Comparison of ENCODE assay signal across 8 cellular contexts in the genomic region with DNA sequence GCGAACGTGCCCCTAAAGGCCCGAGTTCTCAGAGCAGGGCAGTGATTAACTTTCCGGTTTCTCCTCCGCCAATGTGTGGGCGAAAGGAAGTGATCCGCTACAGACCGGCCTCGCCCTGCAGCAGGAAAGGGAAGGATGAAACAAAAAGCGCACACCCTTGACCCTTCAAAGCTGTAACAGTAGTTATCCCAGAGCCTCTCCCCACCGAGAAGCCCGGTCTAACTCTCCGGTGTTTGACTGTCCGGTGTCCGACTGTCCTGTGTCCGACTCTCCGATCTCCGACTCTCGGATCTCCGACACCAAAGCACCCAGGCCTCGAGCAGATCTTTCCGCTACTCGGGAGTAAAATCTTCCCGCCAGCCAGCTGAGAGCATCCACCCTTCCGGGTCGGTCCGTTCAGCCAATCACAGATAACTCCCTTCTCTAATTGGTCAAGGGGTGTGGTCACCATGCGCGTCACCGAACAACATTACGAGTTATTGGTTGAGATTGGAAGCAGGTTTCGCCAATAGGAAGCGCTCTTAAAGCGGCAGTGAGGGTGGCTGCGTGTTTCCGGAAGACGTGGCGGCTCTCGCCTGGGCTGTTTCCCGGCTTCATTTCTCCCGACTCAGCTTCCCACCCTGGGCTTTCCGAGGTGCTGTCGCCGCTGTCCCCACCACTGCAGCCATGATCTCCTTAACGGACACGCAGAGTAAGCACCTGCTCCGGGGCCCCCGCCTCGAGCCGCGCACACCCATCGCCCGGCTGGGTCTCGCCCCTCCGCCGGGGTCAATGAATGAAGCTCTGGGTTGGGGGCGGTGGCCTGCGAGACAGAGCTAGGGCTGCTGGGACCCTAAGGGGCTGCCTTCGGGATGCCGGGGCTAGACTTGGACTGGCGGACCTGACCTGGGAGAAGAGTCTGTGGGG. TPM values are rescaled to one million over a fixed set of nuclear protein-coding genes. Genes with fewer than 3 reads are reported as not detected.
DNase-seq lines count a peak whose midpoint lies in the region; ATAC-seq and TF ChIP-seq lines count a peak whose summit lies in the region.

A gene with protein sequence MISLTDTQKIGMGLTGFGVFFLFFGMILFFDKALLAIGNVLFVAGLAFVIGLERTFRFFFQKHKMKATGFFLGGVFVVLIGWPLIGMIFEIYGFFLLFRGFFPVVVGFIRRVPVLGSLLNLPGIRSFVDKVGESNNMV (plus strand): TSS at position 532 of the 906 bp plus-strand sequence. CDS start 135 bp downstream, at position 667.
A gene with protein sequence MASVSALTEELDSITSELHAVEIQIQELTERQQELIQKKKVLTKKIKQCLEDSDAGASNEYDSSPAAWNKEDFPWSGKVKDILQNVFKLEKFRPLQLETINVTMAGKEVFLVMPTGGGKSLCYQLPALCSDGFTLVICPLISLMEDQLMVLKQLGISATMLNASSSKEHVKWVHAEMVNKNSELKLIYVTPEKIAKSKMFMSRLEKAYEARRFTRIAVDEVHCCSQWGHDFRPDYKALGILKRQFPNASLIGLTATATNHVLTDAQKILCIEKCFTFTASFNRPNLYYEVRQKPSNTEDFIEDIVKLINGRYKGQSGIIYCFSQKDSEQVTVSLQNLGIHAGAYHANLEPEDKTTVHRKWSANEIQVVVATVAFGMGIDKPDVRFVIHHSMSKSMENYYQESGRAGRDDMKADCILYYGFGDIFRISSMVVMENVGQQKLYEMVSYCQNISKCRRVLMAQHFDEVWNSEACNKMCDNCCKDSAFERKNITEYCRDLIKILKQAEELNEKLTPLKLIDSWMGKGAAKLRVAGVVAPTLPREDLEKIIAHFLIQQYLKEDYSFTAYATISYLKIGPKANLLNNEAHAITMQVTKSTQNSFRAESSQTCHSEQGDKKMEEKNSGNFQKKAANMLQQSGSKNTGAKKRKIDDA (minus strand): TSS at position 378 of the 906 bp plus-strand sequence. CDS start 2,065 bp downstream, outside the sequence.

- ATAC-seq in HG02678 (IDR thresholded peaks at IDR 0.05; ENCODE audit: unreplicated experiment), result peak; percentile 99
- peak; percentile 94 for ATAC-seq in activated naive CD8-positive, alpha-beta T cell treated with anti-CD3 and anti-CD28 coated beads, Interleukin-2, amount 10 ng/mL, durations not matched to agents 7 days and 5 days (ENCODE audit: low read depth)

- no peak within 1 kb of the TSS for H3K4me3 Mint-ChIP-seq in activated naive CD8-positive, alpha-beta T cell treated with anti-CD3 and anti-CD28 coated beads, Interleukin-2, amount 10 ng/mL, durations not matched to agents 7 days and 5 days
- no peak within 1 kb of the TSS for H3K4me3 Mint-ChIP-seq in osteocyte (ENCODE audit: unreplicated experiment)

- DNase-seq in GM12864 (ENCODE audit: low read depth) (peak; percentile 96), NCI-H1105 treated with DMSO at 0.1 percent for 48 hours (lab: John Stamatoyannopoulos, UW) (peak; percentile 99), SKM-1 treated with dmso at 0.1 percent for 144 hours (lab: John Stamatoyannopoulos, UW; ENCODE audit: unreplicated experiment) (peak; percentile 89), head of caudate nucleus (peak; percentile 82 to 98 (median 95)), osteocyte (ENCODE audit: extremely low spot score, unreplicated experiment) (peak; percentile 96)
- peak; percentile 79 for DNase-seq in activated naive CD8-positive, alpha-beta T cell treated with anti-CD3 and anti-CD28 coated beads, Interleukin-2, amount 10 ng/mL, durations not matched to agents 7 days and 5 days

- H3K4me3 ChIP-seq in GM12864 (ENCODE audit: low read depth, low read length) (peak within 1 kb of the TSS; percentile 81), thymus (ENCODE audit: low read length) (peak within 1 kb of the TSS; percentile 77)

- no peak for TF ChIP-seq CTCF in GM12864 (IDR thresholded peaks at IDR 0.05; ENCODE audit: low read depth, low read length, missing control alignments)
- TF ChIP-seq CTCF in osteocyte (IDR thresholded peaks at IDR 0.05), result no peak

- no peaks in the 10 kb centered on the region for H3K9me3 Mint-ChIP-seq in activated naive CD8-positive, alpha-beta T cell treated with anti-CD3 and anti-CD28 coated beads, Interleukin-2, amount 10 ng/mL, durations not matched to agents 7 days and 5 days
- no peaks in the 10 kb centered on the region for H3K9me3 Mint-ChIP-seq in osteocyte (ENCODE audit: unreplicated experiment)

- no peaks in the 10 kb centered on the region for H3K27me3 ChIP-seq in thymus (ENCODE audit: control insufficient read depth, insufficient read depth)

- no peak within 1 kb of the TSS for H3K27ac Mint-ChIP-seq in activated naive CD8-positive, alpha-beta T cell treated with anti-CD3 and anti-CD28 coated beads, Interleukin-2, amount 10 ng/mL, durations not matched to agents 7 days and 5 days
- no peak within 1 kb of the TSS for H3K27ac Mint-ChIP-seq in osteocyte (ENCODE audit: unreplicated experiment)

- peaks cover 36% of the 10 kb centered on the region for H3K4me1 Mint-ChIP-seq in activated naive CD8-positive, alpha-beta T cell treated with anti-CD3 and anti-CD28 coated beads, Interleukin-2, amount 10 ng/mL, durations not matched to agents 7 days and 5 days
- H3K4me1 Mint-ChIP-seq in osteocyte (ENCODE audit: unreplicated experiment), result peaks cover 33% of the 10 kb centered on the region

- H3K36me3 ChIP-seq in thymus (ENCODE audit: control insufficient read depth, insufficient read depth), result peaks cover 9% of the 10 kb centered on the region

- POLR2A ChIA-PET in activated naive CD8-positive, alpha-beta T cell treated with anti-CD3 and anti-CD28 coated beads, Interleukin-2, amount 10 ng/mL, durations not matched to agents 7 days and 5 days (lab: Charles Lee), result interaction anchor here (0.6 to 3.2 kb wide), 10 partner anchors 10 to 307 kb away, joined by 3 to 33 read pairs (median 6); partner anchors contain the start of genes LDHB and PYROXD1

- under 1% methylated on average over 61 of the region's 61 CpGs for WGBS in thymus

- H3K36me3 Mint-ChIP-seq in activated naive CD8-positive, alpha-beta T cell treated with anti-CD3 and anti-CD28 coated beads, Interleukin-2, amount 10 ng/mL, durations not matched to agents 7 days and 5 days, result peaks cover 21% of the 10 kb centered on the region
- peaks cover 16% of the 10 kb centered on the region for H3K36me3 Mint-ChIP-seq in osteocyte (ENCODE audit: unreplicated experiment)

- intact Hi-C loops in head of caudate nucleus (cut with DNase I), result no loop called here

- H3K4me1 ChIP-seq in thymus (ENCODE audit: control insufficient read depth, insufficient read depth, low read length), result peaks cover 10% of the 10 kb centered on the region

- no peaks in the 10 kb centered on the region for H3K27me3 Mint-ChIP-seq in activated naive CD8-positive, alpha-beta T cell treated with anti-CD3 and anti-CD28 coated beads, Interleukin-2, amount 10 ng/mL, durations not matched to agents 7 days and 5 days
- no peaks in the 10 kb centered on the region for H3K27me3 Mint-ChIP-seq in osteocyte (ENCODE audit: unreplicated experiment)

- H3K27ac ChIP-seq in thymus (ENCODE audit: low read depth), result peak within 1 kb of the TSS; percentile 92

- H3K9me3 ChIP-seq in thymus (ENCODE audit: control insufficient read depth), result no peaks in the 10 kb centered on the region

RNA-seq across cellular contexts. Expression of the first gene that starts in this region (rescaled TPM):
- 10 to 100 TPM; 33.2 to 38.1 TPM for total RNA-seq in activated naive CD8-positive, alpha-beta T cell treated with anti-CD3 and anti-CD28 coated beads, Interleukin-2, amount 10 ng/mL, durations not matched to agents 7 days and 5 days
- 56.9 and 65.4 TPM in 2 replicates for total RNA-seq in osteocyte
- 25.0 TPM for polyA plus RNA-seq in thymus

RNA-seq across cellular contexts. Expression of the second gene that starts in this region (rescaled TPM):
- 10 to 100 TPM; 82.1 to 86.8 TPM for total RNA-seq in activated naive CD8-positive, alpha-beta T cell treated with anti-CD3 and anti-CD28 coated beads, Interleukin-2, amount 10 ng/mL, durations not matched to agents 7 days and 5 days
- total RNA-seq in osteocyte, result 40.7 and 43.4 TPM in 2 replicates
- polyA plus RNA-seq in thymus, result 31.1 TPM

Comparison
In these comparisons a context has a peak if more than half of its experiments do, and no peak if none do; other contexts are left out.
1. Peak in every context shown above with its lines: DNase-seq, ATAC-seq, H3K4me3 ChIP-seq and H3K27ac ChIP-seq.